ENCODE assay signal across 14 cellular contexts in the genomic region with DNA sequence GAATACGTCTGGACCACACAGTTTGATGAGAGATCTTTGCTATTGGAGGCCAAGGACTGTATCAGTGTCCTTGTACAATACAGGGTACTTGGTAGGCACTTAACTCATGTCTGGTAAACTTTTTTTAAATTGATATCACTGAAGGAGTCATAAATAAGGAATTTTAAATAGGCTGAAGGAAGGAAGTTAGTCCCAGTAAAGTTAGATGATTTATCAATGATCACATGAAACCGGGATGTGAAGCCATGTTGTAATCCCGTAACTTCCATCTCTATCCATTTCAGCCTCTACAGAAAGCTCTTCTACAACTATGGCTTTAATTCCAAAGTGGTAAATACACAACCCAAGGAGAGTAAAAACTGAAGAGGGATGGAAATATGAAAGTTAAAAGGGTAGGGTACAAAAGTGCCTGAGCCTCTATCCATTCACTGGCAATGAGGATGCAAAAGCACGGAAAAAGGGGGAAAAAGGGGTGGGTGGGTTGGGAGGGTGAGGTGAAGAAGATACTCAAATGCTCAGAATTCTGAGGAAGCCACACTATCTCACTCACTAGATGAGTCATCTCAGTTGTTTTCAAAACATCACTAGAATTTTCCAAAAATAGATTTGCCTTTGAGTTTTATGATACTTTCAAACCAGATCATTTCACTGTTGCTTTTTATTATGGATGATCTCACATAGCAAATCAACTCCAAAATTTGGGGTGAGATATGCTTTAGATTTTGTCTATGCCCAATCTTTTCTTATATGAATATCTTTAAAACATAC.
A peak's percentile ranks its signal among the peaks of the same experiment; 100 is the strongest.
DNase-seq lines count a peak whose midpoint lies in the region; ATAC-seq, FAIRE-seq and TF ChIP-seq lines count a peak whose summit lies in the region.
"Had no signal": no experiment of that assay in that cellular context is flagged by ENCODE, and none has a peak within 500 bp of the region (broad histone marks: within the 10 kb centered on the region; RNA-seq: fewer than 3 reads in every experiment).

No MANE protein-coding gene starts in this region.

- H3K36me3 ChIP-seq in BJ (ENCODE audit: control insufficient read depth, insufficient read depth, low read length) = no peaks in the 10 kb centered on the region
- H3K36me3 ChIP-seq: BE2C had no signal

- POLR2A ChIA-PET in BJ (lab: Charles Lee) = no interaction called here

- CTCF ChIA-PET in BJ (lab: Yijun Ruan, JAX) = no interaction called here

- no peaks in the 10 kb centered on the region for H3K27me3 ChIP-seq in BJ (ENCODE audit: control insufficient read depth, insufficient read depth, low read length)
- H3K27me3 ChIP-seq: BE2C had no signal

- no peak for FAIRE-seq in HTR-8/SVneo (lab: Jason Lieb, UNC)
- FAIRE-seq: HepG2 had no signal

- DNase-seq in BJ (ENCODE audit: low read depth) = peak; percentile 41
- peak; percentile 73 for DNase-seq in fibroblast of mammary gland (ENCODE audit: low read depth)
- no peak for DNase-seq in NCI-H774 (lab: John Stamatoyannopoulos, UW)
- DNase-seq in iPS-NIHi11 (ENCODE audit: low spot score) = no peak
- no peak for DNase-seq in HTR-8/SVneo (ENCODE audit: insufficient read length, low spot score)
- DNase-seq: BE2C; kidney; NCI-H1417 treated with DMSO at 0.1 percent for 48 hours; stimulated activated CD4-positive, alpha-beta T cell treated with anti-CD3 and anti-CD28 coated beads, Interleukin-4, amount 100 ng/mL, for 24 hours had no signal

- TF ChIP-seq CTCF in BJ (IDR thresholded peaks at IDR 0.05; ENCODE audit: insufficient read depth, low read depth, low read length) (no peak), fibroblast of mammary gland (conservative IDR thresholded peaks at IDR 0.05; ENCODE audit: control insufficient read depth, insufficient read depth, low read depth, low read length) (no peak)

- H3K4me3 ChIP-seq in BJ (ENCODE audit: low read depth, low read length) (no peak overlapping the region), fibroblast of mammary gland (ENCODE audit: control insufficient read depth, low read depth, low read length) (no peak overlapping the region)
- H3K4me3 ChIP-seq: SK-N-MC had no signal

- ATAC-seq in GM21423 (IDR thresholded peaks at IDR 0.05; ENCODE audit: unreplicated experiment) = peak; percentile 62
- ATAC-seq in HG03565 (IDR thresholded peaks at IDR 0.05; ENCODE audit: unreplicated experiment) = peak; percentile 64
- ATAC-seq in GM21381 (IDR thresholded peaks at IDR 0.05; ENCODE audit: unreplicated experiment) = no peak
- ATAC-seq: HepG2 had no signal

Comparison
In these comparisons a context has a peak if more than half of its experiments do, and no peak if none do; other contexts are left out.
1. DNase-seq: peak in BJ (single experiment) and fibroblast of mammary gland (single experiment); none in NCI-H774 (single experiment), iPS-NIHi11 (single experiment) and HTR-8/SVneo (single experiment).